8 cellular contexts compared by ENCODE assay signal in the genomic region with DNA sequence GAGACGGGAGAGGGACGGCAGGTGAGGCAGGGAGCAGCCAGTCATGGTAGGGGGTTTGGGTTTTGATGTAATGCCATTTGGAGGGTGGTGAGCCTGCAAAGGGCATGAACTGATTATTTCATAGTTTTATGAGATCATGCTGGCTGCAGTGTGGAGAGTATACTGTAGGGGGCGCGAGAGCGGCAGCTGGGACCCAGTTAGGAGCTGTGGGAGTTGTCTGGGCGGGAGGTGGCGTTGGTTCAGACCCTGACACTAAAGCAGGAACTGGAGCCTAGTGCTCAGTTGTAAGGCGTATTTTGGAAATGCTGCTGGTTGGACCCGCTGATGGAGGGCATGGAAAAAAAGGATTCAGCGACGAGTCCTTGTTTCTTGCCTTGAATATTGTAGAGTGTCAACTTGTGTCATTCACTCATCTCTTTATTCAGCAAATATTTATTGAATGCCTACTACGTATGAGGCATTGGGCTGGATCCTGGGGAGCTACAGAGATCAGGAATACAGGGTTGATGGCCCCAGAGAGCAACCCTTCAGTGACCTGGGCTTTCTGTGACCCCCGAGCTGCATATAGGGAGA. TPM values are rescaled to one million over a fixed set of nuclear protein-coding genes. Genes with fewer than 3 reads are reported as not detected.
A peak's percentile ranks its signal among the peaks of the same experiment; 100 is the strongest.
DNase-seq lines count a peak whose midpoint lies in the region; ATAC-seq and TF ChIP-seq lines count a peak whose summit lies in the region.
"Had no signal": no experiment of that assay in that cellular context is flagged by ENCODE, and none has a peak within 500 bp of the region (broad histone marks: within the 10 kb centered on the region; RNA-seq: fewer than 3 reads in every experiment).

No MANE protein-coding gene starts in this region.

- H3K4me1 ChIP-seq in OCI-LY3 (ENCODE audit: low read length) (peaks cover 11% of the 10 kb centered on the region), esophagus squamous epithelium (peaks cover 0 to 10% (median 0%) of the 10 kb centered on the region in 3 donors)

- DNase-seq in activated T-cell treated with anti-CD3 and anti-CD28 coated beads for 4 hours: peak; percentile 86
- DNase-seq in esophagus squamous epithelium (lab: John Stamatoyannopoulos, UW): peak; percentile 15
- peak; percentile 91 for DNase-seq in stimulated activated naive CD8-positive, alpha-beta T cell treated with anti-CD3 and anti-CD28 coated beads, Interleukin-15, Interleukin-2, amounts not matched to agents 100 U/mL and 50 U/mL, for 24 hours

- no peaks in the 10 kb centered on the region for H4K20me1 ChIP-seq in OCI-LY3 (ENCODE audit: insufficient read depth, low read length)

- H3K36me3 ChIP-seq in OCI-LY3 (replicated peaks; ENCODE audit: low read depth, low read length): no peaks in the 10 kb centered on the region
- H3K36me3 ChIP-seq in esophagus squamous epithelium: no peaks in the 10 kb centered on the region

- H3K27me3 Mint-ChIP-seq in nephron (ENCODE audit: low read depth): no peaks in the 10 kb centered on the region

- H3K4me3 Mint-ChIP-seq in nephron: no peak overlapping the region

- TF ChIP-seq POLR2A in GM18505 (IDR thresholded peaks at IDR 0.05; ENCODE audit: borderline replicate concordance, extremely low read depth, insufficient read depth, insufficient read length): no peak
- no peak for TF ChIP-seq POLR2A in esophagus squamous epithelium (IDR thresholded peaks at IDR 0.05)

- H3K27me3 ChIP-seq in OCI-LY3 (ENCODE audit: low read depth, low read length) (peaks cover 25% of the 10 kb centered on the region), esophagus squamous epithelium (no peaks in the 10 kb centered on the region)

- H3K4me1 Mint-ChIP-seq in nephron: peaks cover 32% of the 10 kb centered on the region

- no peaks in the 10 kb centered on the region for H3K79me2 ChIP-seq in OCI-LY3 (ENCODE audit: low read length)

- H3K4me2 ChIP-seq in OCI-LY3 (ENCODE audit: low read length): peak overlapping the region; percentile 74

- H2AFZ ChIP-seq in OCI-LY3 (ENCODE audit: low read depth, low read length): peak overlapping the region; percentile 97

- TF ChIP-seq CTCF in OCI-LY3 (IDR thresholded peaks at IDR 0.05; ENCODE audit: low read depth, low read length) (peak; percentile 98), esophagus squamous epithelium (IDR thresholded peaks at IDR 0.05) (peak; percentile 88 to 96 (median 94)), nephron (IDR thresholded peaks at IDR 0.05; ENCODE audit: unreplicated experiment in 3 of 3) (peak; percentile 77 to 83 (median 79))

- no peaks in the 10 kb centered on the region for H3K36me3 Mint-ChIP-seq in nephron (ENCODE audit: low read depth)

- peaks cover 3% of the 10 kb centered on the region for H3K9me3 Mint-ChIP-seq in nephron

- WGBS in esophagus squamous epithelium, 2 donors: 24 to 27% methylated on average over 12 to 13 of the region's 13 CpGs

- no peak overlapping the region for H3K27ac ChIP-seq in OCI-LY3 (ENCODE audit: low read length)
- H3K27ac ChIP-seq in esophagus squamous epithelium: no peak overlapping the region

- H3K9ac ChIP-seq in OCI-LY3 (ENCODE audit: low read length): peak overlapping the region; percentile 39

- H3K9me3 ChIP-seq in OCI-LY3 (ENCODE audit: insufficient read depth, low read length): no peaks in the 10 kb centered on the region
- H3K9me3 ChIP-seq in esophagus squamous epithelium: peaks cover 0 to 4% (median 0%) of the 10 kb centered on the region in 3 donors

- peak; percentile 73 for ATAC-seq in GM18505 (IDR thresholded peaks at IDR 0.05; ENCODE audit: unreplicated experiment)
- ATAC-seq in HG03103 (IDR thresholded peaks at IDR 0.05; ENCODE audit: low read depth, unreplicated experiment): peak; percentile 94
- ATAC-seq in stimulated activated naive CD8-positive, alpha-beta T cell treated with anti-CD3 and anti-CD28 coated beads, Interleukin-15, Interleukin-2, amounts not matched to agents 100 U/mL and 50 U/mL, for 24 hours: peak; percentile 86

- H3K4me3 ChIP-seq in OCI-LY3 (ENCODE audit: low read length): peak overlapping the region; percentile 51
- no peak overlapping the region for H3K4me3 ChIP-seq in esophagus squamous epithelium
- H3K4me3 ChIP-seq: skin epidermis had no signal

- H3K27ac Mint-ChIP-seq in nephron: peak overlapping the region in 1 of 3 experiments; percentile 5

- intact Hi-C loops in esophagus squamous epithelium (cut with DNase I): no loop called here

RNA-seq across cellular contexts. Expression of gene KDM8, which starts 23.7 kb away (rescaled TPM):
- total RNA-seq in esophagus squamous epithelium: 1 to 10 TPM in 3 of 4 donors, under 1 TPM in 1; 0.56 to 4.4 (median 2.5) TPM

Comparison
In these comparisons a context has a peak if more than half of its experiments do, and no peak if none do; other contexts are left out.
1. DNase-seq: peak in every context shown above with its lines; median percentile 91 in stimulated activated naive CD8-positive, alpha-beta T cell treated with anti-CD3 and anti-CD28 coated beads, Interleukin-15, Interleukin-2, amounts not matched to agents 100 U/mL and 50 U/mL, for 24 hours; 86 in activated T-cell treated with anti-CD3 and anti-CD28 coated beads for 4 hours; 15 in esophagus squamous epithelium.